ENCODE assay signal across 13 cellular contexts in the genomic region with DNA sequence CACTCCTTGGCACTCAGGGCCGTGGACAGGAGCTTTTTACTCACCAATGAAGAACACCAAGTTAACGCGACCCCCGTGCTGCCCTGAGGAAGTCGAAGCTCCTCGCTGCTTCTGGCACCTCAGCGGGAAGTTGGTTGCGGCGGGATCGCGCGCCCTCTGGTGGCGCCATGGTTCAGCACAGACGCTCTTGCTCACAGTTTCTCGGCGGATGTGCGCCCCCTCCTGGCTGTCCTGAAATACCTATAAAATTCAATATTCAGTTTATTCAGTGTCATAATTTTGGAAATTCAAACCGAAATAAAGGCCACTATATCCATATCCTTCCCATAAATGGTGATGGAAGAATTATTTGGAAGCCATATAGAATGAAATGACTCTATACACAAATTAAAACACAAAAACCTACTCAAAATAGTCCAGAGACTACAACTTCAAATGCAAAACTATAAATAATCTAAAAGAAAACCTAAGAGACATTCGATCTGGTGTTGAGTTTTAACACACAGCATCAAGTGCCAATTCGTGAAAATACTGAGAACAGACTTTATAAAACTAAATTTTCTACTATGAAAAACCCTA. TPM values are rescaled to one million over a fixed set of nuclear protein-coding genes. Genes with fewer than 3 reads are reported as not detected.
DNase-seq lines count a peak whose midpoint lies in the region; ATAC-seq and TF ChIP-seq lines count a peak whose summit lies in the region.
"Not testable (repeated sequence)": the region's sequence is repeated elsewhere in the genome, so short reads cannot be mapped to it uniquely, and the experiment has no call there.
"Had no signal": no experiment of that assay in that cellular context is flagged by ENCODE, and none has a peak within 500 bp of the region (broad histone marks: within the 10 kb centered on the region; RNA-seq: fewer than 3 reads in every experiment).

No MANE protein-coding gene starts in this region.

- H3K9me3 ChIP-seq in BE2C; Panc1 (ENCODE audit: control insufficient read depth, insufficient read depth, low read depth, low read length); colonic mucosa; heart left ventricle; psoas muscle: not testable (repeated sequence)

- not testable (repeated sequence) for H3K36me3 Mint-ChIP-seq in GM23338 (ENCODE audit: low read depth); mesothelial cell of epicardium

- H3K9me3 Mint-ChIP-seq in GM23338, mesothelial cell of epicardium: not testable (repeated sequence)

- H3K27me3 ChIP-seq in BE2C; GM23338 (ENCODE audit: insufficient read depth); Panc1 (ENCODE audit: control insufficient read depth, insufficient read depth, low read length); colonic mucosa; heart left ventricle; psoas muscle (ENCODE audit: insufficient read depth in 3 of 3, low read length in 2 of 3): not testable (repeated sequence)

- H3K27me3 Mint-ChIP-seq in GM23338 (ENCODE audit: insufficient read depth, low read depth, poor library complexity); mesothelial cell of epicardium (ENCODE audit: low read depth): not testable (repeated sequence)

- H3K9ac ChIP-seq in colonic mucosa (ENCODE audit: low read depth in 2 of 2, low read length in 2 of 2) = not testable (repeated sequence)

- H3K4me1 Mint-ChIP-seq in GM23338, mesothelial cell of epicardium: not testable (repeated sequence)

- POLR2A ChIA-PET in Panc1 (lab: Charles Lee) = not testable (repeated sequence)

- intact Hi-C loops in Panc1 (cut with micrococcal nuclease; ENCODE audit: unreplicated experiment); colonic mucosa (cut with DNase I); heart left ventricle (cut with DNase I); psoas muscle (cut with DNase I): not testable (repeated sequence)

- ATAC-seq in GM23338, Panc1, heart left ventricle, psoas muscle: not testable (repeated sequence)

- not testable (repeated sequence) for H3K4me3 Mint-ChIP-seq in GM23338, mesothelial cell of epicardium

- H3K4me1 ChIP-seq in BE2C; GM23338 (ENCODE audit: insufficient read depth); Panc1 (ENCODE audit: control insufficient read depth, insufficient read depth, low read length); colonic mucosa; heart left ventricle; psoas muscle: not testable (repeated sequence)

- not testable (repeated sequence) for DNase-seq in BE2C; Panc1 (ENCODE audit: low read depth, low spot score)
- peak; percentile 43 for DNase-seq in GM23338 (ENCODE audit: low spot score)
- peak; percentile 75 for DNase-seq in activated naive CD4-positive, alpha-beta T cell treated with Interleukin-2 at 50 U/mL for 16 hours
- peak; percentile 63 for DNase-seq in colonic mucosa
- peak in 2 of 5 donors; percentile 60 to 92 for DNase-seq in heart left ventricle
- DNase-seq in mesothelial cell of epicardium (ENCODE audit: low spot score in 2 of 2, unreplicated experiment in 2 of 2) = peak in 1 of 2 experiments; percentile 66
- peak; percentile 69 to 83 for DNase-seq in psoas muscle

- H3K4me2 ChIP-seq in GM23338 = not testable (repeated sequence)

- H2AFZ ChIP-seq in GM23338 = not testable (repeated sequence)

- H3F3A ChIP-seq in GM23338 (replicated peaks; ENCODE audit: low read depth) = not testable (repeated sequence)

- not testable (repeated sequence) for H3K79me2 ChIP-seq in GM23338 (replicated peaks; ENCODE audit: insufficient read depth)

- not testable (repeated sequence) for BruUV-seq in Panc1 (replicated peaks; lab: Mats Ljungman, UMichigan)

- TF ChIP-seq CTCF in BE2C (IDR thresholded peaks at IDR 0.05; ENCODE audit: low read depth, low read length) = peak; percentile 34
- TF ChIP-seq CTCF in GM23338 (conservative IDR thresholded peaks at IDR 0.05; ENCODE audit: low read depth in 2 of 2) = peak; percentile 34 to 68
- peak; percentile 64 for TF ChIP-seq CTCF in Panc1 (IDR thresholded peaks at IDR 0.05)
- peak; percentile 18 for TF ChIP-seq CTCF in colonic mucosa (IDR thresholded peaks at IDR 0.05)
- peak in 10 of 12 donors; percentile 8 to 82 (median 36) for TF ChIP-seq CTCF in heart left ventricle (IDR thresholded peaks at IDR 0.05)
- peak; percentile 48 for TF ChIP-seq CTCF in mesothelial cell of epicardium (IDR thresholded peaks at IDR 0.05; ENCODE audit: unreplicated experiment)
- TF ChIP-seq CTCF in psoas muscle (IDR thresholded peaks at IDR 0.05) = not testable (repeated sequence)

- not testable (repeated sequence) for H3K4me3 ChIP-seq in BE2C (ENCODE audit: low read depth, low read length); GM23338; colonic mucosa; heart left ventricle; psoas muscle
- H3K4me3 ChIP-seq in Panc1 (ENCODE audit: low read depth in 2 of 2, low read length in 2 of 2) = peak overlapping the region in 1 of 2 experiments; percentile 23; a peak in 1 of 4 replicates

- H3K36me3 ChIP-seq in BE2C; GM23338 (ENCODE audit: insufficient read depth); Panc1 (ENCODE audit: control insufficient read depth, insufficient read depth, low read length); colonic mucosa; heart left ventricle; psoas muscle (ENCODE audit: insufficient read depth in 1 of 2, low read depth in 1 of 2): not testable (repeated sequence)

- not testable (repeated sequence) for H3K27ac ChIP-seq in GM23338 (ENCODE audit: low read depth); Panc1 (ENCODE audit: low read length); colonic mucosa; heart left ventricle; psoas muscle

- H4K20me1 ChIP-seq in GM23338 (replicated peaks; ENCODE audit: insufficient read depth) = not testable (repeated sequence)

- TF ChIP-seq POLR2A in heart left ventricle (IDR thresholded peaks at IDR 0.05) = not testable (repeated sequence)

- H3K9me2 ChIP-seq in GM23338 (ENCODE audit: insufficient read depth) = not testable (repeated sequence)

- 1 to 3% (median 1%) methylated on average over 3 to 19 of the region's 20 CpGs for WGBS in heart left ventricle, 4 donors
- 1 to 3% (median 2%) methylated on average over 9 to 19 of the region's 20 CpGs for WGBS in psoas muscle, 3 donors

- CTCF ChIA-PET in Panc1 (lab: Charles Lee) = not testable (repeated sequence)

- in situ Hi-C loops in Panc1 (cut with HindIII; ENCODE audit: low pct_unique_long_range_greater_than_20kb, low sequenced_read_pairs) = not testable (repeated sequence)

- not testable (repeated sequence) for H3K27ac Mint-ChIP-seq in GM23338, mesothelial cell of epicardium

RNA-seq across cellular contexts. Expression of gene SCGB1C2, which starts 18.9 kb away (rescaled TPM):
- not detected for polyA plus RNA-seq in BE2C (2012; ENCODE audit: insufficient read depth, insufficient read length, low read depth)
- total RNA-seq in GM23338 (2014; rRNA removed; shearing (Covaris generic)) = not detected in 2 replicates
- polyA plus RNA-seq in GM23338 (2016; fragmentation: Nextera tagmentation; extraction: Ambion mirVana) = not detected in 2 replicates
- total RNA-seq in Panc1 (2021; ENCODE audit: unreplicated experiment) = not detected
- polyA plus RNA-seq in Panc1 (2012; ENCODE audit: insufficient read length) = not detected
- not detected for total RNA-seq in colonic mucosa
- total RNA-seq in heart left ventricle = not detected
- not detected for polyA plus RNA-seq in heart left ventricle
- not detected in 3 replicates for total RNA-seq in mesothelial cell of epicardium
- not detected for total RNA-seq in psoas muscle
- not detected for polyA plus RNA-seq in psoas muscle
- total RNA-seq: activated T-helper 17 cell treated with anti-CD3 and anti-CD28 coated beads, Interleukin-2, amount 50 U/mL, for 72 hours; frontal cortex; mononuclear cell; PC-3 had no signal
- polyA plus RNA-seq: IgD-negative memory B cell had no signal
